8 cellular contexts compared by ENCODE assay signal in genomic region chr12:47758584-47758833, GRCh38. TPM values are rescaled to one million over a fixed set of nuclear protein-coding genes. Genes with fewer than 3 reads are reported as not detected.
DNase-seq lines count a peak whose midpoint lies in the region; ATAC-seq and TF ChIP-seq lines count a peak whose summit lies in the region.

No MANE protein-coding gene starts in this region.

- no peak for TF ChIP-seq CTCF in left lung (IDR thresholded peaks at IDR 0.05)

- no peak for ATAC-seq in left lung

- H3K36me3 ChIP-seq in left lung (no peaks in the 10 kb centered on the region), subcutaneous abdominal adipose tissue (ENCODE audit: control insufficient read depth in 5 of 5, insufficient read depth in 5 of 5, low read length in 5 of 5) (peaks cover 0 to 9% (median 0%) of the 10 kb centered on the region in 5 donors)

- H3K27ac Mint-ChIP-seq in T-helper 1 cell treated with Interleukin-12 subunit alpha and Interleukin-12 subunit beta and Interleukin-4 antibody, amounts not matched to agents 30 μg/mL and 1 μg/mL, for 36 hours = no peak overlapping the region

- intact Hi-C loops in left lung (cut with DNase I) = no loop called here

- peak overlapping the region; percentile 95 for H3K27ac ChIP-seq in angular gyrus (ENCODE audit: low read depth, low read length)
- peak overlapping the region; percentile 66 to 76 for H3K27ac ChIP-seq in left lung
- H3K27ac ChIP-seq in subcutaneous abdominal adipose tissue (ENCODE audit: low read depth, low read length) = peak overlapping the region; percentile 86

- H3K4me1 ChIP-seq in left lung = peaks cover 23 to 60% of the 10 kb centered on the region in 2 donors
- peaks cover 0 to 62% (median 51%) of the 10 kb centered on the region in 5 donors for H3K4me1 ChIP-seq in subcutaneous abdominal adipose tissue (ENCODE audit: control insufficient read depth in 5 of 5, insufficient read depth in 5 of 5, low read length in 5 of 5)

- POLR2A ChIA-PET in HEK293T (lab: Yijun Ruan, JAX) = interaction anchor here (0.9 to 1.4 kb wide), 2 partner anchors 12 to 20 kb away, joined by 4 to 5 read pairs; no protein-coding TSS in a partner anchor

- no peaks in the 10 kb centered on the region for H3K9me3 Mint-ChIP-seq in T-helper 1 cell treated with Interleukin-12 subunit alpha and Interleukin-12 subunit beta and Interleukin-4 antibody, amounts not matched to agents 30 μg/mL and 1 μg/mL, for 36 hours

- H3K9me3 ChIP-seq in left lung = no peaks in the 10 kb centered on the region
- no peaks in the 10 kb centered on the region for H3K9me3 ChIP-seq in subcutaneous abdominal adipose tissue (ENCODE audit: control insufficient read depth in 5 of 5, low read length in 5 of 5)

- peaks cover 40% of the 10 kb centered on the region for H3K4me1 Mint-ChIP-seq in T-helper 1 cell treated with Interleukin-12 subunit alpha and Interleukin-12 subunit beta and Interleukin-4 antibody, amounts not matched to agents 30 μg/mL and 1 μg/mL, for 36 hours (ENCODE audit: low read depth)

- no peaks in the 10 kb centered on the region for H3K27me3 ChIP-seq in left lung
- peaks cover 0 to 3% (median 0%) of the 10 kb centered on the region in 5 donors for H3K27me3 ChIP-seq in subcutaneous abdominal adipose tissue (ENCODE audit: control insufficient read depth in 5 of 5, insufficient read depth in 4 of 5, low read length in 5 of 5)

- CTCF ChIA-PET in HEK293T (lab: Yijun Ruan, JAX) = interaction anchor here (0.7 to 4.7 kb wide), 6 partner anchors 10 to 80 kb away, joined by 3 to 38 read pairs (median 6); no protein-coding TSS in a partner anchor

- H3K9ac ChIP-seq in subcutaneous abdominal adipose tissue (ENCODE audit: low read length in 5 of 5) = peak overlapping the region in 4 of 5 donors; percentile 46 to 84 (median 66)

- H3K27me3 Mint-ChIP-seq in T-helper 1 cell treated with Interleukin-12 subunit alpha and Interleukin-12 subunit beta and Interleukin-4 antibody, amounts not matched to agents 30 μg/mL and 1 μg/mL, for 36 hours (ENCODE audit: low read depth) = no peaks in the 10 kb centered on the region

- H3K4me3 Mint-ChIP-seq in T-helper 1 cell treated with Interleukin-12 subunit alpha and Interleukin-12 subunit beta and Interleukin-4 antibody, amounts not matched to agents 30 μg/mL and 1 μg/mL, for 36 hours = peak overlapping the region; percentile 33

- H3K36me3 Mint-ChIP-seq in T-helper 1 cell treated with Interleukin-12 subunit alpha and Interleukin-12 subunit beta and Interleukin-4 antibody, amounts not matched to agents 30 μg/mL and 1 μg/mL, for 36 hours (ENCODE audit: low read depth) = no peaks in the 10 kb centered on the region

- H3K4me3 ChIP-seq in left lung = peak overlapping the region; percentile 55 to 61
- H3K4me3 ChIP-seq in subcutaneous abdominal adipose tissue (ENCODE audit: low read depth in 1 of 5, low read length in 5 of 5) = peak overlapping the region; percentile 64 to 93 (median 77)

- no peak for DNase-seq in T-helper 1 cell
- no peak for DNase-seq in left lung
- DNase-seq in iPS-NIHi7 (ENCODE audit: extremely low spot score) = no peak
- DNase-seq in HEK293T (ENCODE audit: extremely low spot score) = no peak
- DNase-seq in medulla oblongata (ENCODE audit: extremely low spot score) = no peak

TF ChIP-seq in HEK293T, 16 proteins besides CTCF, POLR2A, EP300 and RAD21:
- TF ChIP-seq SUZ12 (IDR thresholded peaks at IDR 0.05) (no peak), TARDBP (IDR thresholded peaks at IDR 0.05) (no peak), ARNT (IDR thresholded peaks at IDR 0.05) (no peak), SP1 (IDR thresholded peaks at IDR 0.05) (no peak), FOXA1 (IDR thresholded peaks at IDR 0.05) (no peak), HDGF (IDR thresholded peaks at IDR 0.05; ENCODE audit: borderline replicate concordance) (no peak), PKNOX1 (IDR thresholded peaks at IDR 0.05) (no peak), FOXM1 (IDR thresholded peaks at IDR 0.05; ENCODE audit: borderline replicate concordance) (no peak), FOXK2 (IDR thresholded peaks at IDR 0.05) (no peak), L3MBTL2 (conservative IDR thresholded peaks at IDR 0.05) (no peak), NFRKB (IDR thresholded peaks at IDR 0.05) (no peak), LEF1 (IDR thresholded peaks at IDR 0.05; ENCODE audit: borderline replicate concordance) (no peak), CTBP1 (IDR thresholded peaks at IDR 0.05; ENCODE audit: borderline replicate concordance) (no peak), BHLHE40 (IDR thresholded peaks at IDR 0.05; ENCODE audit: borderline replicate concordance) (no peak), ELF4 (IDR thresholded peaks at IDR 0.05) (no peak), ZNF384 (IDR thresholded peaks at IDR 0.05) (no peak)

RNA-seq across cellular contexts. Expression of gene RAPGEF3, which starts 0.2 kb away (rescaled TPM):
- total RNA-seq in left lung = 10 to 100 TPM; 15.9 to 28.9 TPM

RNA-seq across cellular contexts. Expression of gene SLC48A1, which starts 14.5 kb away (rescaled TPM):
- 10 to 100 TPM; 35.4 to 38.6 TPM for total RNA-seq in left lung

RNA-seq across cellular contexts. Expression of gene ENDOU, which starts 33.2 kb away (rescaled TPM):
- not detected for total RNA-seq in left lung

RNA-seq across cellular contexts. Expression of gene RPAP3, which starts 52.7 kb away (rescaled TPM):
- total RNA-seq in left lung = 10 to 100 TPM; 18.5 to 20.7 TPM
